In the genomic region with DNA sequence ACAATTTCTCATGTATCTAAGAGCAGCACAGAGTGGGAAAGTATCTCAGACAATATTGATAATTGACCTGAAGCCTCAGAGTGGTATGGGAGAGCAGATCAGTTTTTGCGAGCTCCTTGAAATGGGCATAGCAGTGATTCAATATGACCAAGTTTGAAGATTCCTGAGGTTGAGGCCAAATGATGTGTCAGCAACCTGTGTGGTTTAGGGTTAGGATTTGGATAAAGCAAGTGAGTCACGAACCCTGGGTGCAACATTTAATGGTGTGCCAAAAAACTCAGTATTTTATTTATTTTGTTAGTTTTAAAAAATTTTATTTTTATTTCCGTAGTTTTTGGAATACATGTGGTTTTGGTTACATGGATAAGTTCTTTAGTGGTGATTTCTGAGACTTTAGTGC, we compare ENCODE assay signal across 21 cellular contexts.
DNase-seq lines count a peak whose midpoint lies in the region; ATAC-seq and TF ChIP-seq lines count a peak whose summit lies in the region.
"Had no signal": no experiment of that assay in that cellular context is flagged by ENCODE, and none has a peak within 500 bp of the region (broad histone marks: within the 10 kb centered on the region; RNA-seq: fewer than 3 reads in every experiment).

No MANE protein-coding gene starts in this region.

- H3F3A ChIP-seq in PC-9 (ENCODE audit: insufficient read depth, low read depth) = no peaks in the 10 kb centered on the region

- BruUV-seq in PC-9 (replicated peaks; lab: Mats Ljungman, UMichigan) = no TSS peak

- no peak overlapping the region for H3K4me2 ChIP-seq in PC-9
- H3K4me2 ChIP-seq: BLaER1 had no signal

- no peaks in the 10 kb centered on the region; the same call in 1 of the 2 replicates for H3K27me3 ChIP-seq in PC-9 (ENCODE audit: insufficient read depth, low read depth)
- no peaks in the 10 kb centered on the region for H3K27me3 ChIP-seq in Peyer's patch
- H3K27me3 ChIP-seq: BLaER1 had no signal

- CTCF ChIA-PET in PC-9 (lab: Charles Lee) = no interaction called here

- H2AFZ ChIP-seq in PC-9 = no peak overlapping the region

- TF ChIP-seq POLR2A in Peyer's patch (IDR thresholded peaks at IDR 0.05) = no peak

- H3K9me2 ChIP-seq in PC-9 (ENCODE audit: insufficient read depth) = no peaks in the 10 kb centered on the region

- no peaks in the 10 kb centered on the region for H3K79me2 ChIP-seq in PC-9 (ENCODE audit: low read depth)

- POLR2A ChIA-PET in PC-9 (lab: Charles Lee; ENCODE audit: unreplicated experiment) = no interaction called here

- H3K4me3 ChIP-seq in PC-9 = no peak overlapping the region
- no peak overlapping the region for H3K4me3 ChIP-seq in Peyer's patch
- H3K4me3 ChIP-seq: BLaER1, prostate gland had no signal

- TF ChIP-seq CTCF in PC-9 (conservative IDR thresholded peaks at IDR 0.05) = no peak
- no peak for TF ChIP-seq CTCF in Peyer's patch (IDR thresholded peaks at IDR 0.05)

- no peaks in the 10 kb centered on the region for H3K9me3 ChIP-seq in PC-9 (ENCODE audit: insufficient read depth, low read depth)
- H3K9me3 ChIP-seq in Peyer's patch = no peaks in the 10 kb centered on the region
- H3K9me3 ChIP-seq: BLaER1, prostate gland had no signal

- ATAC-seq in sciatic nerve = peak; percentile 90
- ATAC-seq: WTC11 had no signal

- peak; percentile 10 for DNase-seq in GM04504 (ENCODE audit: low read depth)
- DNase-seq in RPMI7951 (ENCODE audit: low read depth) = peak; percentile 70
- peak; percentile 46 for DNase-seq in epithelial cell of prostate (ENCODE audit: low read depth, low spot score)
- no peak for DNase-seq in sciatic nerve (ENCODE audit: low spot score)
- DNase-seq in PC-9 = no peak
- DNase-seq in Peyer's patch = no peak
- no peak for DNase-seq in stimulated activated CD4-positive, alpha-beta T cell treated with anti-CD3 and anti-CD28 coated beads, Interleukin-4, amount 100 ng/mL, for 24 hours
- DNase-seq in ecto neural progenitor cell (ENCODE audit: low spot score) = no peak
- DNase-seq: activated CD4-positive, alpha-beta memory T cell treated with anti-CD3 and anti-CD28 coated beads, Interleukin-2, amount 10 ng/mL, durations not matched to agents 7 days and 5 days; activated naive CD8-positive, alpha-beta T cell treated with anti-CD3 and anti-CD28 coated beads for 36 hours; activated T-cell treated with anti-CD3 and anti-CD28 coated beads, Interleukin-2, amount 50 U/mL, for 1 hour; GDM1; MM.1S; NCI-H1694 treated with DMSO at 0.1 percent for 48 hours; NCI-H446 treated with DMSO at 0.1 percent for 48 hours; SIG-M5; small intestine; stimulated activated CD4-positive, alpha-beta T cell treated with anti-CD3 and anti-CD28 coated beads, Interleukin-4, amount 100 ng/mL, for 4 hours had no signal

- H4K20me1 ChIP-seq in PC-9 (ENCODE audit: insufficient read depth) = no peaks in the 10 kb centered on the region
- H4K20me1 ChIP-seq: BLaER1 had no signal

- no peaks in the 10 kb centered on the region for H3K4me1 ChIP-seq in PC-9 (replicated peaks; ENCODE audit: insufficient read depth)
- no peaks in the 10 kb centered on the region for H3K4me1 ChIP-seq in Peyer's patch
- H3K4me1 ChIP-seq: BLaER1, prostate gland had no signal

- H3K27ac ChIP-seq in epithelial cell of prostate (no peak overlapping the region), PC-9 (no peak overlapping the region), Peyer's patch (no peak overlapping the region)
- H3K27ac ChIP-seq: BLaER1, prostate gland had no signal

- intact Hi-C loops in sciatic nerve (cut with DNase I) = no loop called here
- intact Hi-C loops in PC-9 (cut with micrococcal nuclease; ENCODE audit: unreplicated experiment) = no loop called here

- H3K36me3 ChIP-seq in PC-9 (ENCODE audit: low read depth) (no peaks in the 10 kb centered on the region), Peyer's patch (no peaks in the 10 kb centered on the region)
- H3K36me3 ChIP-seq: BLaER1, prostate gland had no signal

Comparison
In these comparisons a context has a peak if more than half of its experiments do, and no peak if none do; other contexts are left out.
1. DNase-seq: peak in GM04504 (single experiment), RPMI7951 (single experiment) and epithelial cell of prostate (single experiment); none in sciatic nerve (single experiment), PC-9 (0 of 2), Peyer's patch (0 of 3), stimulated activated CD4-positive, alpha-beta T cell treated with anti-CD3 and anti-CD28 coated beads, Interleukin-4, amount 100 ng/mL, for 24 hours (single experiment) and ecto neural progenitor cell (single experiment).